ENCODE assay signal across 11 cellular contexts in the genomic region with DNA sequence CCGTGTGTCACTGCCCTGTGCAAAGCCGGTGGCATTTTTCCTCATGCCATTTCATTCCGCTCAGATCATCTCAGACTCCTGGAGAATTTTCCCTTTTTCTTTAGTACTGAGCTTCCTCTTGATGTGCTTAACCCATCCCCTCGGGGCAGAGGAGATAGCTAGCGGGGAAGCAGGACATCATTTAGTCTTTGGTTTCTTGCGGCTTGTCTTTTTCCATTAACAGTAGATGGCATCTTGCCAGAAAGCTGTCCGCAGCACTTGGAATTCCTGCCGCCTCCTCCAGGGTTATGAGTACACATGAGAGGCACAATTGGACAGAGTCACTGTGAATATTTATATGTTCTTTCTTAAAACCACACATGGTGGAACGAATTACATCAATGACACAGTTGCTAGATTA.
DNase-seq lines count a peak whose midpoint lies in the region; ATAC-seq and TF ChIP-seq lines count a peak whose summit lies in the region.
"Had no signal": no experiment of that assay in that cellular context is flagged by ENCODE, and none has a peak within 500 bp of the region (broad histone marks: within the 10 kb centered on the region; RNA-seq: fewer than 3 reads in every experiment).

No MANE protein-coding gene starts in this region.

- DNase-seq in NCI-H128 (lab: John Stamatoyannopoulos, UW; ENCODE audit: unreplicated experiment) (peak; percentile 44), SJSA1 (ENCODE audit: low read depth in 1 of 2, low spot score in 2 of 2) (peak; percentile 73 to 74), smooth muscle cell of the brain vasculature (ENCODE audit: low read depth, low spot score) (peak; percentile 41)
- no peak for DNase-seq in activated effector memory CD4-positive, alpha-beta T cell treated with Interleukin-2 at 50 U/mL for 16 hours
- DNase-seq: activated T-cell treated with anti-CD3 and anti-CD28 coated beads, Interleukin-2, amount 50 U/mL, for 24 hours; GOT3; stimulated activated CD4-positive, alpha-beta T cell treated with anti-CD3 and anti-CD28 coated beads, Interleukin-1b, Interleukin-23, amount 100 ng/mL, for 48 hours had no signal

- no peak for TF ChIP-seq POLR2A in gastroesophageal sphincter (IDR thresholded peaks at IDR 0.05)

- H3K27me3 ChIP-seq in SJSA1 (replicated peaks) (no peaks in the 10 kb centered on the region), gastroesophageal sphincter (no peaks in the 10 kb centered on the region)

- TF ChIP-seq EP300 in gastroesophageal sphincter (IDR thresholded peaks at IDR 0.05) = no peak

- TF ChIP-seq CTCF in gastroesophageal sphincter (IDR thresholded peaks at IDR 0.05) = peak in 1 of 4 experiments; percentile 15

- H3K9me3 ChIP-seq in SJSA1 (replicated peaks) (no peaks in the 10 kb centered on the region), gastroesophageal sphincter (no peaks in the 10 kb centered on the region)

- H3K27ac ChIP-seq in SJSA1 (no peak overlapping the region), gastroesophageal sphincter (peak overlapping the region in 3 of 4 donors; percentile 8 to 61 (median 55))

- no peak overlapping the region for H3K4me3 ChIP-seq in SJSA1
- no peak overlapping the region for H3K4me3 ChIP-seq in gastroesophageal sphincter
- H3K4me3 ChIP-seq: GM12878 had no signal

- H3K36me3 ChIP-seq in SJSA1 (peaks cover 17% of the 10 kb centered on the region; the same call in 1 of the 2 replicates), gastroesophageal sphincter (peaks cover 0 to 7% of the 10 kb centered on the region in 2 donors)

- H3K4me1 ChIP-seq in SJSA1 (replicated peaks) = peaks cover 9% of the 10 kb centered on the region
- peaks cover 0 to 21% (median 5%) of the 10 kb centered on the region in 3 donors for H3K4me1 ChIP-seq in gastroesophageal sphincter

- WGBS in gastroesophageal sphincter (ENCODE audit: low coverage in 1 of 2), 2 donors = 24 to 49% methylated on average over 8 of the region's 9 CpGs

- ATAC-seq in gastroesophageal sphincter (no peak), GM21447 (IDR thresholded peaks at IDR 0.05; ENCODE audit: unreplicated experiment) (no peak), HG03432 (IDR thresholded peaks at IDR 0.05; ENCODE audit: unreplicated experiment) (no peak)
- ATAC-seq: GM12878 had no signal
